1 cellular context compared by ENCODE assay signal in the genomic region with DNA sequence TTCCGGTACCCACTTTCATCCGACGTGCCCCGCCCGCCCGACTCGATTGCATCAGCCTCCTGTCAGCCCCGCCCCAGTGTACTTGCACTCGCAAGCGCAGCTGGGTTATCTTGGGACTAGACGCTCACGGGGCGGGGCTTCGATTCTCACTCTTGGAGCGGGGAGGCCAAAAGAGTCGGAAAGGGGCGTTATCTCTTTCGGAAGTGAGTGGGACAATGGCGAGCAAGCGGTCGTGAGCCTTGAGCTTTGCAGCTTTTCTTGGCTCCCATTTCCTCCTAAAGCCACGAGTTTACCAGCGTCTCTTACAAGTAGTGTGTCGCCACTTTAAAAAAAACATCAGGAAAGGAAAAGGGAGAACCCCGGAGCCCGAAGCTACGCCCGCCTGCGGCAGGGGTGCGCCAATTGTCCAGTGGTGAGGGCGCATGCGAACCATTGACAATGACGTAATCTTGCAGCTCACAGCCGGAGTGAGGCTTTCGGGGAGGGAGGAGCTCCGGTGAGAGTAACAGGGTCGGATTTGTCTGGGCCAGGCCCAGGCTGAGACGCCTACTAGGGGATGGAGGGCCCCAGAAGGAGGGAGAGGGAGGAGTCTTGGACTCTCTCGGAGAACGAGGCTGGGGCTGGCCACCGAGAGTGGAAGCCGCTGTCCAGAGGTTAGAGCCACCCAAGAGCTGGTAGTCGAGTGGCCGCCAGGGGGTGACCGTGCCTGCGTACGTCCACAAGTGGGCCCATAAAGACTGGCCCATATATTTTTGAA.
TF ChIP-seq lines count a peak whose summit lies in the region.

No MANE protein-coding gene starts in this region.

TF ChIP-seq in H1, 55 proteins besides CTCF, POLR2A, EP300 and RAD21:
- TF ChIP-seq CHD1 (IDR thresholded peaks at IDR 0.05; ENCODE audit: low read depth, low read length), result no peak
- TF ChIP-seq HDAC2 (IDR thresholded peaks at IDR 0.05; ENCODE audit: borderline replicate concordance in 1 of 2, low read depth in 2 of 2, low read length in 2 of 2), result no peak
- no peak for TF ChIP-seq TCF12 (IDR thresholded peaks at IDR 0.05; ENCODE audit: low read depth, low read length)
- TF ChIP-seq, protein P1, sequence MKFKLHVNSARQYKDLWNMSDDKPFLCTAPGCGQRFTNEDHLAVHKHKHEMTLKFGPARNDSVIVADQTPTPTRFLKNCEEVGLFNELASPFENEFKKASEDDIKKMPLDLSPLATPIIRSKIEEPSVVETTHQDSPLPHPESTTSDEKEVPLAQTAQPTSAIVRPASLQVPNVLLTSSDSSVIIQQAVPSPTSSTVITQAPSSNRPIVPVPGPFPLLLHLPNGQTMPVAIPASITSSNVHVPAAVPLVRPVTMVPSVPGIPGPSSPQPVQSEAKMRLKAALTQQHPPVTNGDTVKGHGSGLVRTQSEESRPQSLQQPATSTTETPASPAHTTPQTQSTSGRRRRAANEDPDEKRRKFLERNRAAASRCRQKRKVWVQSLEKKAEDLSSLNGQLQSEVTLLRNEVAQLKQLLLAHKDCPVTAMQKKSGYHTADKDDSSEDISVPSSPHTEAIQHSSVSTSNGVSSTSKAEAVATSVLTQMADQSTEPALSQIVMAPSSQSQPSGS (IDR thresholded peaks at IDR 0.05; ENCODE audit: low read length), result peak; percentile 98
- TF ChIP-seq CREB1 (IDR thresholded peaks at IDR 0.05), result peak; percentile 73
- TF ChIP-seq TBP (IDR thresholded peaks at IDR 0.05; ENCODE audit: low read depth, low read length), result peak; percentile 68
- no peak; the same call in 1 of the 2 replicates for TF ChIP-seq SP4 (IDR thresholded peaks at IDR 0.05; ENCODE audit: low read length)
- TF ChIP-seq CBX5 (IDR thresholded peaks at IDR 0.05; ENCODE audit: low read depth, low read length), result no peak
- peak; percentile 82 for TF ChIP-seq TAF7 (optimal IDR thresholded peaks at IDR 0.05; ENCODE audit: borderline replicate concordance, low read depth, low read length)
- TF ChIP-seq JUND (IDR thresholded peaks at IDR 0.05; ENCODE audit: low read length), result 0 out of 2 replicates have a peak, but pooled peaks have one; percentile 7
- TF ChIP-seq KDM5A (IDR thresholded peaks at IDR 0.05; ENCODE audit: low read length), result no peak
- TF ChIP-seq RFX5 (IDR thresholded peaks at IDR 0.05; ENCODE audit: borderline replicate concordance, low read depth, low read length), result no peak
- TF ChIP-seq EZH2 (IDR thresholded peaks at IDR 0.05; ENCODE audit: low read depth, low read length, severe bottlenecking), result no peak
- no peak for TF ChIP-seq ZNF274 (IDR thresholded peaks at IDR 0.05; ENCODE audit: borderline replicate concordance, extremely low read depth, low read length)
- TF ChIP-seq YY1 (IDR thresholded peaks at IDR 0.05; ENCODE audit: low read depth, low read length), result peak; percentile 28; the same call in 1 of the 2 replicates
- no peak for TF ChIP-seq GABPA (IDR thresholded peaks at IDR 0.05; ENCODE audit: borderline replicate concordance, insufficient read depth, low read length)
- TF ChIP-seq ASH2L (IDR thresholded peaks at IDR 0.05; ENCODE audit: low read length), result no peak
- no peak for TF ChIP-seq FOSL1 (IDR thresholded peaks at IDR 0.05; ENCODE audit: insufficient read depth, low read depth, low read length)
- TF ChIP-seq HDAC6 (IDR thresholded peaks at IDR 0.05; ENCODE audit: low read depth, low read length), result no peak
- no peak for TF ChIP-seq BRCA1 (IDR thresholded peaks at IDR 0.05; ENCODE audit: low read depth, low read length)
- TF ChIP-seq KDM4A (IDR thresholded peaks at IDR 0.05; ENCODE audit: low read depth, low read length, severe bottlenecking), result no peak
- TF ChIP-seq SP2 (IDR thresholded peaks at IDR 0.05; ENCODE audit: low read length), result no peak
- TF ChIP-seq TEAD4 (IDR thresholded peaks at IDR 0.05; ENCODE audit: low read depth, low read length), result no peak
- no peak for TF ChIP-seq CBX8 (IDR thresholded peaks at IDR 0.05; ENCODE audit: borderline replicate concordance, low read depth, low read length)
- peak; percentile 79 for TF ChIP-seq POLR2AphosphoS5 (IDR thresholded peaks at IDR 0.05; ENCODE audit: low read depth, low read length)
- TF ChIP-seq KDM1A (IDR thresholded peaks at IDR 0.05; ENCODE audit: borderline replicate concordance, low read length), result no peak
- no peak for TF ChIP-seq SAP30 (IDR thresholded peaks at IDR 0.05; ENCODE audit: insufficient read depth, insufficient replicate concordance, low read length)
- TF ChIP-seq JUN (IDR thresholded peaks at IDR 0.05; ENCODE audit: low read depth, low read length), result no peak
- no peak for TF ChIP-seq GTF2F1 (IDR thresholded peaks at IDR 0.05; ENCODE audit: borderline replicate concordance, low read depth, low read length)
- TF ChIP-seq SP1 (IDR thresholded peaks at IDR 0.05; ENCODE audit: low read depth, low read length), result no peak
- TF ChIP-seq SRF (IDR thresholded peaks at IDR 0.05; ENCODE audit: low read depth, low read length), result no peak
- TF ChIP-seq NANOG (IDR thresholded peaks at IDR 0.05; ENCODE audit: insufficient read depth, low read depth, low read length, poor library complexity, severe bottlenecking), result no peak
- no peak for TF ChIP-seq CTBP2 (IDR thresholded peaks at IDR 0.05; ENCODE audit: borderline replicate concordance, insufficient read depth, insufficient read length, low read length)
- TF ChIP-seq CEBPB (IDR thresholded peaks at IDR 0.05; ENCODE audit: low read depth, low read length), result peak; percentile 96
- no peak for TF ChIP-seq POU5F1 (IDR thresholded peaks at IDR 0.05; ENCODE audit: low read depth, low read length)
- no peak for TF ChIP-seq MAFK (IDR thresholded peaks at IDR 0.05; ENCODE audit: low read depth, low read length)
- TF ChIP-seq ATF3 (IDR thresholded peaks at IDR 0.05; ENCODE audit: insufficient read depth, low read depth, low read length), result peak; percentile 78; the same call in 1 of the 2 replicates
- TF ChIP-seq RBBP5 (IDR thresholded peaks at IDR 0.05; ENCODE audit: borderline replicate concordance, low read depth, low read length), result no peak
- no peak for TF ChIP-seq SUZ12 (IDR thresholded peaks at IDR 0.05; ENCODE audit: low read length)
- no peak for TF ChIP-seq NRF1 (IDR thresholded peaks at IDR 0.05; ENCODE audit: low read depth, low read length)
- TF ChIP-seq, protein P2, sequence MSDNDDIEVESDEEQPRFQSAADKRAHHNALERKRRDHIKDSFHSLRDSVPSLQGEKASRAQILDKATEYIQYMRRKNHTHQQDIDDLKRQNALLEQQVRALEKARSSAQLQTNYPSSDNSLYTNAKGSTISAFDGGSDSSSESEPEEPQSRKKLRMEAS (IDR thresholded peaks at IDR 0.05), result peak; percentile 77
- no peak for TF ChIP-seq BCL11A (IDR thresholded peaks at IDR 0.05; ENCODE audit: low read depth in 2 of 2, low read length in 2 of 2)
- TF ChIP-seq TAF1 (IDR thresholded peaks at IDR 0.05; ENCODE audit: low read depth, low read length), result peak; percentile 87
- TF ChIP-seq, protein P3, sequence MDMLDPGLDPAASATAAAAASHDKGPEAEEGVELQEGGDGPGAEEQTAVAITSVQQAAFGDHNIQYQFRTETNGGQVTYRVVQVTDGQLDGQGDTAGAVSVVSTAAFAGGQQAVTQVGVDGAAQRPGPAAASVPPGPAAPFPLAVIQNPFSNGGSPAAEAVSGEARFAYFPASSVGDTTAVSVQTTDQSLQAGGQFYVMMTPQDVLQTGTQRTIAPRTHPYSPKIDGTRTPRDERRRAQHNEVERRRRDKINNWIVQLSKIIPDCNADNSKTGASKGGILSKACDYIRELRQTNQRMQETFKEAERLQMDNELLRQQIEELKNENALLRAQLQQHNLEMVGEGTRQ (IDR thresholded peaks at IDR 0.05; ENCODE audit: low read length), result no peak
- peak; percentile 87 for TF ChIP-seq PHF8 (conservative IDR thresholded peaks at IDR 0.05; ENCODE audit: low read depth, low read length)
